Comparison of ENCODE assay signal across 12 cellular contexts in genomic region chr9:121652838-121653231, GRCh38. TPM values are rescaled to one million over a fixed set of nuclear protein-coding genes. Genes with fewer than 3 reads are reported as not detected.
DNase-seq lines count a peak whose midpoint lies in the region; ATAC-seq, FAIRE-seq and TF ChIP-seq lines count a peak whose summit lies in the region.
"Had no signal": no experiment of that assay in that cellular context is flagged by ENCODE, and none has a peak within 500 bp of the region (broad histone marks: within the 10 kb centered on the region; RNA-seq: fewer than 3 reads in every experiment).

No MANE protein-coding gene starts in this region.

- peak; percentile 32 for FAIRE-seq in bronchial epithelial cell (lab: Jason Lieb, UNC)

- H3K9ac ChIP-seq in ES-I3 (ENCODE audit: low read depth, low read length) = peak overlapping the region; percentile 85; the same call in 1 of the 2 replicates
- H3K9ac ChIP-seq in skeletal muscle satellite cell (ENCODE audit: low read depth, low read length) = no peak overlapping the region

- H3K4me3 ChIP-seq in bronchial epithelial cell (ENCODE audit: low read depth, low read length) = no peak overlapping the region
- peak overlapping the region in 2 of 3 donors; percentile 7 to 61 for H3K4me3 ChIP-seq in right lobe of liver
- H3K4me3 ChIP-seq in skeletal muscle satellite cell (ENCODE audit: low read length) = no peak overlapping the region

- no peak for ATAC-seq in right lobe of liver
- no peak for ATAC-seq in GM18873 (IDR thresholded peaks at IDR 0.05; ENCODE audit: low FRiP score, unreplicated experiment)
- ATAC-seq: natural killer cell treated with Interleukin-12 subunit alpha and Interleukin-12 subunit beta and Interleukin-15 and Interleukin-18, amount 100 ng/mL, for 72 hours had no signal

- H3K9me3 ChIP-seq in ES-I3 (ENCODE audit: control insufficient read depth, insufficient read depth, low read length) (no peaks in the 10 kb centered on the region), right lobe of liver (no peaks in the 10 kb centered on the region), skeletal muscle satellite cell (replicated peaks; ENCODE audit: low read length) (no peaks in the 10 kb centered on the region)

- H3K4me1 ChIP-seq in ES-I3 (ENCODE audit: insufficient read depth, low read length) = peaks cover 20% of the 10 kb centered on the region
- peaks cover 0 to 32% (median 13%) of the 10 kb centered on the region in 4 donors for H3K4me1 ChIP-seq in right lobe of liver
- peaks cover 18% of the 10 kb centered on the region for H3K4me1 ChIP-seq in skeletal muscle satellite cell (ENCODE audit: control insufficient read depth, insufficient read depth, low read length)

- H3K36me3 ChIP-seq in ES-I3 (ENCODE audit: insufficient read depth, low read length) = no peaks in the 10 kb centered on the region
- H3K36me3 ChIP-seq in bronchial epithelial cell (ENCODE audit: control insufficient read depth, insufficient read depth, low read length) = no peaks in the 10 kb centered on the region
- H3K36me3 ChIP-seq in right lobe of liver = no peaks in the 10 kb centered on the region
- H3K36me3 ChIP-seq in skeletal muscle satellite cell (ENCODE audit: insufficient read depth, low read length) = no peaks in the 10 kb centered on the region

- H3K27ac ChIP-seq in right lobe of liver = no peak overlapping the region

- TF ChIP-seq CTCF in bronchial epithelial cell (IDR thresholded peaks at IDR 0.05; ENCODE audit: insufficient read depth, low read length, severe bottlenecking) (no peak), right lobe of liver (IDR thresholded peaks at IDR 0.05) (no peak)

- peak overlapping the region; percentile 94 for H3K4me2 ChIP-seq in skeletal muscle satellite cell (ENCODE audit: low read length)

- WGBS in right lobe of liver (ENCODE audit: insufficient coverage, low coverage, low lambda C conversion rate, missing lambda C conversion rate) = 17% methylated on average over 1 of the region's 2 CpGs

- peaks cover 16% of the 10 kb centered on the region for H3K27me3 ChIP-seq in bronchial epithelial cell (ENCODE audit: control insufficient read depth, insufficient read depth, low read length)
- H3K27me3 ChIP-seq in right lobe of liver = no peaks in the 10 kb centered on the region
- peaks cover 77% of the 10 kb centered on the region for H3K27me3 ChIP-seq in skeletal muscle satellite cell (ENCODE audit: control insufficient read depth, insufficient read depth, low read length)

- TF ChIP-seq POLR2A in right lobe of liver (IDR thresholded peaks at IDR 0.05) = no peak

- DNase-seq in bronchial epithelial cell (ENCODE audit: low read depth) (no peak), right lobe of liver (no peak), hippocampal formation (lab: John Stamatoyannopoulos, UW) (no peak), NCI-H345 treated with DMSO at 0.1 percent for 48 hours (lab: John Stamatoyannopoulos, UW; ENCODE audit: unreplicated experiment) (no peak)
- no peak for DNase-seq in stimulated activated naive CD4-positive, alpha-beta T cell treated with Interleukin-2 at 50 U/mL for 16 hours (lab: John Stamatoyannopoulos, UW)
- DNase-seq: activated T-cell treated with anti-CD3 and anti-CD28 coated beads for 4 hours; CD4-positive, alpha-beta T cell; NCI-H1048 had no signal

- intact Hi-C loops in right lobe of liver (cut with DNase I) = no loop called here

RNA-seq across cellular contexts. Expression of gene DAB2IP, which starts 1.4 kb away (rescaled TPM):
- 8.4 TPM in 2 replicates for total RNA-seq in bronchial epithelial cell
- 10 to 100 TPM; 15.1 to 21.6 (median 19.0) TPM for total RNA-seq in right lobe of liver
- 1.5 and 2.0 TPM in 2 replicates for total RNA-seq in skeletal muscle satellite cell (2012; rRNA removed)

Comparison
In these comparisons a context has a peak if more than half of its experiments do, and no peak if none do; other contexts are left out.
1. H3K4me3 ChIP-seq: peak in right lobe of liver (2 of 3); none in bronchial epithelial cell (single experiment) and skeletal muscle satellite cell (single experiment).